In the genomic region with DNA sequence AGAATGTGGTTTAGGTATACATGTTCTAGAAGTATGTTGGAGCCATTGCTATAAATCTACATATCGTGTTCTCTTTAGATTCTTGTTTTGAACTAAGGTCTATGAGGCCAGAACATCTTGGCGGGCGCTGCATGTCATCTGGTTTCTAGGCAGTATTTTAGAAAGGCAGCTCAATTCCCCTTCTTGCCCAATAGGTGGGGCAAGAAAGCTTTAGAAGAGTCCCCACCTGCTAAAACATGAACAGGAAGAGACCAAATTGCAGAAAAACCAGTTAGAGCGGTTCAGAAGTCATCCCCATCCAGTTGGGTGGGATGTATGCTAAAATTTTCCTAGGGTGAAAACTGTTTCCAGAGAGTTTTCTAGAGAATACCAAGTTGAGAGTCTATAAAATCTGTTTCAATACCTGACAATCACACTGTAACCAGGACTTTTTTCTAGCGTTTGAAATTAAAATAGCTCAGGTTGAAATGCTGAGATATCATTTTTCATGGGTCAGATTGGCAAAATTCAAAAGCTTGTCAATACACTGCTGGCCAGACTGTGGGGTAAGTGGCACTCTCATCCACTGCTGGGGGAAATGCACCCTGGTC, we compare ENCODE assay signal across 9 cellular contexts. TPM values are rescaled to one million over a fixed set of nuclear protein-coding genes. Genes with fewer than 3 reads are reported as not detected.
DNase-seq lines count a peak whose midpoint lies in the region; ATAC-seq and TF ChIP-seq lines count a peak whose summit lies in the region.
"Had no signal": no experiment of that assay in that cellular context is flagged by ENCODE, and none has a peak within 500 bp of the region (broad histone marks: within the 10 kb centered on the region; RNA-seq: fewer than 3 reads in every experiment).

No MANE protein-coding gene starts in this region.

- intact Hi-C loops in Right ventricle myocardium inferior (cut with DNase I) (loop anchor here (2.0 to 5.0 kb wide), 3 partner anchors 86 to 224 kb away; a partner anchor contains a TSS), cardiac septum (cut with DNase I) (loop anchor here (5.0 to 10.0 kb wide), 2 partner anchors 87 to 210 kb away; a partner anchor contains a TSS)

- no peaks in the 10 kb centered on the region for H3K36me3 Mint-ChIP-seq in nephron progenitor cell (ENCODE audit: low read depth)

- no peak overlapping the region for H3K4me3 Mint-ChIP-seq in nephron progenitor cell
- H3K4me3 Mint-ChIP-seq: dendritic cell treated with granulocyte-macrophage colony-stimulating factor and Interleukin-4, amounts not matched to agents 40 ng/mL and 50 ng/mL, for 4 days had no signal

- peak; percentile 69 for TF ChIP-seq CTCF in NB4 (IDR thresholded peaks at IDR 0.05; ENCODE audit: low read depth, low read length)
- peak; percentile 51 for TF ChIP-seq CTCF in nephron progenitor cell (IDR thresholded peaks at IDR 0.05)

- TF ChIP-seq POLR2A in NB4 (IDR thresholded peaks at IDR 0.05; ENCODE audit: extremely low read depth, insufficient read length) = no peak

- H3K27ac Mint-ChIP-seq in nephron progenitor cell = no peak overlapping the region
- H3K27ac Mint-ChIP-seq: dendritic cell treated with granulocyte-macrophage colony-stimulating factor and Interleukin-4, amounts not matched to agents 40 ng/mL and 50 ng/mL, for 4 days had no signal

- H3K27me3 Mint-ChIP-seq in nephron progenitor cell (ENCODE audit: low read depth, poor library complexity) = peaks cover 7% of the 10 kb centered on the region
- H3K27me3 Mint-ChIP-seq: dendritic cell treated with granulocyte-macrophage colony-stimulating factor and Interleukin-4, amounts not matched to agents 40 ng/mL and 50 ng/mL, for 4 days had no signal

- H3K4me1 Mint-ChIP-seq in nephron progenitor cell = no peaks in the 10 kb centered on the region

- ATAC-seq in Right ventricle myocardium inferior (peak; percentile 52), GM21619 (IDR thresholded peaks at IDR 0.05; ENCODE audit: unreplicated experiment) (peak; percentile 82), esophagus mucosa (peak; percentile 63), HG03521 (IDR thresholded peaks at IDR 0.05; ENCODE audit: unreplicated experiment) (no peak)

- H3K9me3 Mint-ChIP-seq in nephron progenitor cell = peaks cover 44% of the 10 kb centered on the region
- H3K9me3 Mint-ChIP-seq: dendritic cell treated with granulocyte-macrophage colony-stimulating factor and Interleukin-4, amounts not matched to agents 40 ng/mL and 50 ng/mL, for 4 days had no signal

- H3K4me3 ChIP-seq in NB4 (ENCODE audit: low read depth, low read length) = no peak overlapping the region

- no peak for DNase-seq in Right ventricle myocardium inferior (ENCODE audit: missing footprints)
- DNase-seq in cardiac septum (ENCODE audit: low spot score) = no peak
- peak; percentile 69 for DNase-seq in NB4 (ENCODE audit: low read depth)
- DNase-seq in SW 1271 (lab: John Stamatoyannopoulos, UW) = peak; percentile 0 to 1
- DNase-seq in nephron progenitor cell = peak; percentile 12

RNA-seq across cellular contexts. Expression of a gene that starts 17.5 kb away (rescaled TPM):
- total RNA-seq in Right ventricle myocardium inferior (58.6 TPM), cardiac septum (13.3 TPM), esophagus mucosa (3.1 TPM)

Comparison
In these comparisons a context has a peak if more than half of its experiments do, and no peak if none do; other contexts are left out.
1. DNase-seq: peak in NB4 (single experiment), SW 1271 (2 of 2) and nephron progenitor cell (single experiment); none in Right ventricle myocardium inferior (single experiment) and cardiac septum (single experiment).